ENCODE assay signal across 22 cellular contexts in the genomic region with DNA sequence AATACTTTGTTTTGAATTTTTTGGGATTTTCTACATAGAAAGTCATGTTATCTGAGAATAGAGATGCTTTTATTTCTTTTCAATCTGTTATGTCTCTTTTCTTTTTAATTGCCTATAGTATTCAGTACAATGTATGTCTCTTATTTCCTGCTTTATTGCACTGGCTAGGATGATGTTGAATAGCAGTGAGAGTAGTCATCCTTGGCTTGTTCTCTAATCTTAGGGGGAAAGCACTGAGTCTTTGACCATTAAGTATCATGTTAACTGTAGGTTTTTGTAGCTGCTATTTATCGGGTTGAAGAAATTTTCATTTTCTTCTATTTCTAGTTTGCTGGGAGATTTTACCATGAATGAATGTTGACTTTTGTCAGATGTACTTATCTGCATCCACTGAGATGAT.
"Had no signal": no experiment of that assay in that cellular context is flagged by ENCODE, and none has a peak within 500 bp of the region (broad histone marks: within the 10 kb centered on the region; RNA-seq: fewer than 3 reads in every experiment).

No MANE protein-coding gene starts in this region.

- H3K36me3 ChIP-seq: gastrocnemius medialis, left ventricle myocardium inferior, lower lobe of right lung, neural progenitor cell, pancreas, tibial nerve, upper lobe of right lung, vagina had no signal

- H3K4me1 ChIP-seq: gastrocnemius medialis, left ventricle myocardium inferior, lower lobe of right lung, neural progenitor cell, pancreas, testis, tibial nerve, upper lobe of right lung, vagina had no signal

- H3K9me3 ChIP-seq: gastrocnemius medialis, left ventricle myocardium inferior, lower lobe of right lung, pancreas, testis, tibial nerve, upper lobe of right lung, vagina had no signal

- H3K9ac ChIP-seq: neural progenitor cell had no signal

- H3K4me2 ChIP-seq: neural progenitor cell, smooth muscle cell had no signal

- DNase-seq: effector memory CD4-positive, alpha-beta T cell; gastrocnemius medialis; glutamatergic neuron; immature natural killer cell; kidney; left cardiac atrium; left ventricle myocardium inferior; lower lobe of right lung; nucleus accumbens; pancreas; right cardiac atrium; stimulated activated CD4-positive, alpha-beta T cell treated with anti-CD3 and anti-CD28 coated beads, Interleukin-4, amount 100 ng/mL, for 1 hour; stimulated activated naive CD8-positive, alpha-beta T cell treated with anti-CD3 and anti-CD28 coated beads, Interleukin-15, amount 100 ng/mL, for 72 hours; testis; upper lobe of right lung had no signal

- H3K4me3 ChIP-seq: gastrocnemius medialis, left ventricle myocardium inferior, lower lobe of right lung, neural progenitor cell, pancreas, smooth muscle cell, testis, tibial nerve, upper lobe of right lung, vagina had no signal

- H3K27me3 ChIP-seq: gastrocnemius medialis, pancreas, testis, tibial nerve, vagina had no signal

- H2AFZ ChIP-seq: neural progenitor cell had no signal

- H3K27ac ChIP-seq: gastrocnemius medialis, left ventricle myocardium inferior, lower lobe of right lung, neural progenitor cell, pancreas, testis, tibial nerve, upper lobe of right lung, vagina had no signal

- ATAC-seq: esophagus mucosa; gastrocnemius medialis; left cardiac atrium; lower lobe of right lung; natural killer cell treated with Interleukin-12 subunit alpha and Interleukin-12 subunit beta and Interleukin-15 and Interleukin-18, amount 100 ng/mL, for 72 hours; pancreas; right cardiac atrium; stimulated activated memory B cell treated with anti-CD40 and anti-IgM and Interleukin-4, amounts not matched to agents 10 μg/mL and 1 μg/mL and 100 μg/mL, for 72 hours; stimulated activated naive CD8-positive, alpha-beta T cell treated with anti-CD3 and anti-CD28 coated beads, Interleukin-15, amount 100 ng/mL, for 72 hours; upper lobe of right lung had no signal
